Comparison of ENCODE assay signal across 9 cellular contexts in genomic region chr10:88465765-88466164, GRCh38.
"Had no signal": no experiment of that assay in that cellular context is flagged by ENCODE, and none has a peak within 500 bp of the region (broad histone marks: within the 10 kb centered on the region; RNA-seq: fewer than 3 reads in every experiment).

No MANE protein-coding gene starts in this region.

- H3K27ac ChIP-seq: GM23248 had no signal

- H3K36me3 ChIP-seq: HAP-1 had no signal

- ATAC-seq: GM23338, HCT116 had no signal

- H3K4me3 ChIP-seq: GM23248, GM23338, HAP-1 had no signal

- DNase-seq: GM23248, GOT3, H7, H9, HCEC 1CT, HFFc6 had no signal

- H3K9me3 ChIP-seq: HAP-1 had no signal

- H3K27ac Mint-ChIP-seq: GM23338, H9, HFFc6 had no signal

- H3K9me3 Mint-ChIP-seq: GM23338, H9, HFFc6 had no signal

- H3K4me3 Mint-ChIP-seq: GM23338, H9, HFFc6 had no signal
